ENCODE assay signal across 28 cellular contexts in genomic region chr2:2059199-2059598, GRCh38.
"Had no signal": no experiment of that assay in that cellular context is flagged by ENCODE, and none has a peak within 500 bp of the region (broad histone marks: within the 10 kb centered on the region; RNA-seq: fewer than 3 reads in every experiment).

No MANE protein-coding gene starts in this region.

- H3K27ac ChIP-seq: stomach, suprapubic skin, testis, thoracic aorta, thyroid gland, tibial artery, tibial nerve, transverse colon, upper lobe of left lung, upper lobe of right lung, uterus, vagina had no signal

- H3K4me3 ChIP-seq: stomach, suprapubic skin, testis, thoracic aorta, thyroid gland, tibial artery, tibial nerve, transverse colon, upper lobe of left lung, upper lobe of right lung, uterus, vagina had no signal

- H3K36me3 ChIP-seq: stomach, suprapubic skin, thoracic aorta, thyroid gland, tibial artery, tibial nerve, transverse colon, upper lobe of left lung, upper lobe of right lung, uterus, vagina had no signal

- DNase-seq: stimulated activated CD4-positive, alpha-beta T cell treated with anti-CD3 and anti-CD28 coated beads, Interleukin-2, amount 100 ng/mL, for 48 hours; stimulated activated CD4-positive, alpha-beta T cell treated with anti-CD3 and anti-CD28 coated beads, Interleukin-4, amount 100 ng/mL, for 1 hour; stimulated activated CD4-positive, alpha-beta T cell treated with anti-CD3 and anti-CD28 coated beads, Interleukin-4, amount 100 ng/mL, for 24 hours; stimulated activated CD4-positive, alpha-beta T cell treated with anti-CD3 and anti-CD28 coated beads, Interleukin-4, amount 100 ng/mL, for 4 hours; stimulated activated CD8-positive, alpha-beta memory T cell treated with anti-CD3 and anti-CD28 coated beads, Interleukin-4, amount 100 ng/mL, for 48 hours; stimulated activated naive B cell treated with anti-CD40 and anti-IgM and Interleukin-4, amounts not matched to agents 10 μg/mL and 1 μg/mL and 100 μg/mL, for 72 hours; stimulated activated naive CD4-positive, alpha-beta T cell; stimulated activated naive CD4-positive, alpha-beta T cell treated with Interleukin-2 at 50 U/mL for 16 hours; stimulated activated naive CD8-positive, alpha-beta T cell treated with anti-CD3 and anti-CD28 coated beads, Interleukin-15, amount 100 ng/mL, for 72 hours; stimulated activated naive CD8-positive, alpha-beta T cell treated with anti-CD3 and anti-CD28 coated beads, Interleukin-15, Interleukin-2, amounts not matched to agents 100 U/mL and 50 U/mL, for 24 hours; stomach; substantia nigra; testis; thyroid gland; tibial artery; transverse colon; trophoblast cell; upper lobe of right lung; uterus had no signal

- H3K27me3 ChIP-seq: stomach, suprapubic skin, testis, thyroid gland, tibial nerve, transverse colon, upper lobe of left lung, upper lobe of right lung, uterus, vagina had no signal

- H3K4me1 ChIP-seq: stomach, suprapubic skin, testis, tibial nerve, transverse colon, uterus, vagina had no signal

- H3K36me3 Mint-ChIP-seq: stimulated activated effector memory CD8-positive, alpha-beta T cell treated with anti-CD3 and anti-CD28 coated beads, Interleukin-12 subunit alpha, Interleukin-12 subunit beta, amount 100 ng/mL, for 72 hours; stimulated activated memory B cell treated with anti-CD40 and anti-IgM and Interleukin-4, amounts not matched to agents 10 μg/mL and 1 μg/mL and 100 μg/mL, for 72 hours; type B pancreatic cell had no signal

- H3K9me3 ChIP-seq: suprapubic skin, testis, thoracic aorta, thyroid gland, tibial artery, tibial nerve, transverse colon, upper lobe of right lung, uterus, vagina had no signal

- H3K27ac Mint-ChIP-seq: stimulated activated effector memory CD8-positive, alpha-beta T cell treated with anti-CD3 and anti-CD28 coated beads, Interleukin-12 subunit alpha, Interleukin-12 subunit beta, amount 100 ng/mL, for 72 hours; stimulated activated memory B cell treated with anti-CD40 and anti-IgM and Interleukin-4, amounts not matched to agents 10 μg/mL and 1 μg/mL and 100 μg/mL, for 72 hours; stimulated activated naive B cell treated with anti-CD40 and anti-IgM and Interleukin-4, amounts not matched to agents 10 μg/mL and 1 μg/mL and 100 μg/mL, for 72 hours; stimulated activated naive CD8-positive, alpha-beta T cell treated with anti-CD3 and anti-CD28 coated beads, Interleukin-15, amount 100 ng/mL, for 72 hours; stimulated activated naive CD8-positive, alpha-beta T cell treated with anti-CD3 and anti-CD28 coated beads, Interleukin-15, Interleukin-2, amounts not matched to agents 100 ng/mL and 50 ng/mL, for 24 hours; type B pancreatic cell had no signal

- H3K4me3 Mint-ChIP-seq: stimulated activated effector memory CD8-positive, alpha-beta T cell treated with anti-CD3 and anti-CD28 coated beads, Interleukin-12 subunit alpha, Interleukin-12 subunit beta, amount 100 ng/mL, for 72 hours; stimulated activated memory B cell treated with anti-CD40 and anti-IgM and Interleukin-4, amounts not matched to agents 10 μg/mL and 1 μg/mL and 100 μg/mL, for 72 hours; stimulated activated naive B cell treated with anti-CD40 and anti-IgM and Interleukin-4, amounts not matched to agents 10 μg/mL and 1 μg/mL and 100 μg/mL, for 72 hours; stimulated activated naive CD8-positive, alpha-beta T cell treated with anti-CD3 and anti-CD28 coated beads, Interleukin-15, amount 100 ng/mL, for 72 hours; stimulated activated naive CD8-positive, alpha-beta T cell treated with anti-CD3 and anti-CD28 coated beads, Interleukin-15, Interleukin-2, amounts not matched to agents 100 ng/mL and 50 ng/mL, for 24 hours; type B pancreatic cell had no signal
